ENCODE assay signal across 12 cellular contexts in genomic region chr18:79953921-79954651, GRCh38. TPM values are rescaled to one million over a fixed set of nuclear protein-coding genes. Genes with fewer than 3 reads are reported as not detected.
A peak's percentile ranks its signal among the peaks of the same experiment; 100 is the strongest.
DNase-seq lines count a peak whose midpoint lies in the region; ATAC-seq and TF ChIP-seq lines count a peak whose summit lies in the region.
"Had no signal": no experiment of that assay in that cellular context is flagged by ENCODE, and none has a peak within 500 bp of the region (broad histone marks: within the 10 kb centered on the region; RNA-seq: fewer than 3 reads in every experiment).

No MANE protein-coding gene starts in this region.

- peaks cover 4% of the 10 kb centered on the region for H3K36me3 Mint-ChIP-seq in activated naive CD8-positive, alpha-beta T cell treated with anti-CD3 and anti-CD28 coated beads, Interleukin-2, amount 10 ng/mL, durations not matched to agents 7 days and 5 days

- H3K27me3 Mint-ChIP-seq in activated naive CD8-positive, alpha-beta T cell treated with anti-CD3 and anti-CD28 coated beads, Interleukin-2, amount 10 ng/mL, durations not matched to agents 7 days and 5 days = peaks cover 2% of the 10 kb centered on the region
- H3K27me3 Mint-ChIP-seq: stimulated activated naive CD8-positive, alpha-beta T cell treated with anti-CD3 and anti-CD28 coated beads, Interleukin-15, Interleukin-2, amounts not matched to agents 100 ng/mL and 50 ng/mL, for 24 hours had no signal

- intact Hi-C loops in cardiac septum (cut with DNase I) = loop anchor here (5.0 kb wide), 1 partner anchor 78 kb away; the partner anchor contains the start of gene RBFA
- intact Hi-C loops in Right ventricle myocardium superior (cut with DNase I) = loop anchor here (10.0 kb wide), 1 partner anchor 81 kb away; the partner anchor contains the start of gene RBFA

- ATAC-seq in Right ventricle myocardium superior (ENCODE audit: poor library complexity) = no peak
- no peak for ATAC-seq in activated naive CD8-positive, alpha-beta T cell treated with anti-CD3 and anti-CD28 coated beads, Interleukin-2, amount 10 ng/mL, durations not matched to agents 7 days and 5 days (ENCODE audit: low read depth)
- ATAC-seq in HG03175 (IDR thresholded peaks at IDR 0.05; ENCODE audit: unreplicated experiment) = no peak
- no peak for ATAC-seq in GM18868 (IDR thresholded peaks at IDR 0.05; ENCODE audit: unreplicated experiment)

- POLR2A ChIA-PET in activated naive CD8-positive, alpha-beta T cell treated with anti-CD3 and anti-CD28 coated beads, Interleukin-2, amount 10 ng/mL, durations not matched to agents 7 days and 5 days (lab: Charles Lee) = no interaction called here

- peaks cover 15% of the 10 kb centered on the region for H3K4me1 Mint-ChIP-seq in activated naive CD8-positive, alpha-beta T cell treated with anti-CD3 and anti-CD28 coated beads, Interleukin-2, amount 10 ng/mL, durations not matched to agents 7 days and 5 days

- no peaks in the 10 kb centered on the region for H3K9me3 Mint-ChIP-seq in activated naive CD8-positive, alpha-beta T cell treated with anti-CD3 and anti-CD28 coated beads, Interleukin-2, amount 10 ng/mL, durations not matched to agents 7 days and 5 days
- H3K9me3 Mint-ChIP-seq: nephron progenitor cell; stimulated activated naive CD8-positive, alpha-beta T cell treated with anti-CD3 and anti-CD28 coated beads, Interleukin-15, Interleukin-2, amounts not matched to agents 100 ng/mL and 50 ng/mL, for 24 hours had no signal

- no peak for TF ChIP-seq CTCF in GM10266 (IDR thresholded peaks at IDR 0.05; ENCODE audit: control insufficient read depth, insufficient read depth, low read depth, missing control alignments)

- DNase-seq in cardiac septum (ENCODE audit: low spot score) (peak; percentile 44), Right ventricle myocardium superior (no peak), mesenteric fat pad (ENCODE audit: low spot score) (peak; percentile 84), NCI-H146 (lab: John Stamatoyannopoulos, UW) (no peak), GM10266 (ENCODE audit: extremely low spot score) (no peak)
- DNase-seq in activated naive CD8-positive, alpha-beta T cell treated with anti-CD3 and anti-CD28 coated beads, Interleukin-2, amount 10 ng/mL, durations not matched to agents 7 days and 5 days = peak; percentile 18
- DNase-seq: H7, nephron progenitor cell, SK-N-SH had no signal

- H3K4me3 Mint-ChIP-seq in activated naive CD8-positive, alpha-beta T cell treated with anti-CD3 and anti-CD28 coated beads, Interleukin-2, amount 10 ng/mL, durations not matched to agents 7 days and 5 days = no peak overlapping the region
- H3K4me3 Mint-ChIP-seq: stimulated activated naive CD8-positive, alpha-beta T cell treated with anti-CD3 and anti-CD28 coated beads, Interleukin-15, Interleukin-2, amounts not matched to agents 100 ng/mL and 50 ng/mL, for 24 hours had no signal

- H3K27ac Mint-ChIP-seq in activated naive CD8-positive, alpha-beta T cell treated with anti-CD3 and anti-CD28 coated beads, Interleukin-2, amount 10 ng/mL, durations not matched to agents 7 days and 5 days = no peak overlapping the region
- H3K27ac Mint-ChIP-seq: nephron progenitor cell; stimulated activated naive CD8-positive, alpha-beta T cell treated with anti-CD3 and anti-CD28 coated beads, Interleukin-15, Interleukin-2, amounts not matched to agents 100 ng/mL and 50 ng/mL, for 24 hours had no signal

RNA-seq across cellular contexts. Expression of gene SLC66A2, which starts 2.6 kb away (rescaled TPM):
- total RNA-seq in cardiac septum (23.5 TPM), Right ventricle myocardium superior (25.4 TPM), mesenteric fat pad (85.9 TPM)
- 10 to 100 TPM; 29.0 to 29.2 TPM for total RNA-seq in activated naive CD8-positive, alpha-beta T cell treated with anti-CD3 and anti-CD28 coated beads, Interleukin-2, amount 10 ng/mL, durations not matched to agents 7 days and 5 days

RNA-seq across cellular contexts. Expression of gene HSBP1L1, which starts 10.4 kb away (rescaled TPM):
- total RNA-seq in cardiac septum = 7.9 TPM
- 13.8 TPM for total RNA-seq in Right ventricle myocardium superior
- 10 to 100 TPM; 14.0 to 18.0 TPM for total RNA-seq in activated naive CD8-positive, alpha-beta T cell treated with anti-CD3 and anti-CD28 coated beads, Interleukin-2, amount 10 ng/mL, durations not matched to agents 7 days and 5 days
- total RNA-seq in mesenteric fat pad = 18.8 TPM

RNA-seq across cellular contexts. Expression of gene TXNL4A, which starts 34.3 kb away (rescaled TPM):
- 96.5 TPM for total RNA-seq in cardiac septum
- total RNA-seq in Right ventricle myocardium superior = 78.2 TPM
- total RNA-seq in activated naive CD8-positive, alpha-beta T cell treated with anti-CD3 and anti-CD28 coated beads, Interleukin-2, amount 10 ng/mL, durations not matched to agents 7 days and 5 days = 100 to 1,000 TPM; 106 to 107 TPM
- 107 TPM for total RNA-seq in mesenteric fat pad

Comparison
In these comparisons a context has a peak if more than half of its experiments do, and no peak if none do; other contexts are left out.
1. DNase-seq: peak in cardiac septum (single experiment), activated naive CD8-positive, alpha-beta T cell treated with anti-CD3 and anti-CD28 coated beads, Interleukin-2, amount 10 ng/mL, durations not matched to agents 7 days and 5 days (single experiment) and mesenteric fat pad (single experiment); none in Right ventricle myocardium superior (single experiment), NCI-H146 (single experiment) and GM10266 (single experiment).